Comparison of ENCODE assay signal across 23 cellular contexts in genomic region chrX:42797646-42798045, GRCh38. TPM values are rescaled to one million over a fixed set of nuclear protein-coding genes. Genes with fewer than 3 reads are reported as not detected.
DNase-seq lines count a peak whose midpoint lies in the region; ATAC-seq, FAIRE-seq and TF ChIP-seq lines count a peak whose summit lies in the region.
"Had no signal": no experiment of that assay in that cellular context is flagged by ENCODE, and none has a peak within 500 bp of the region (broad histone marks: within the 10 kb centered on the region; RNA-seq: fewer than 3 reads in every experiment).

No MANE protein-coding gene starts in this region.

- peak; percentile 38 for DNase-seq in NCI-H2171 treated with DMSO at 0.1 percent for 48 hours (lab: John Stamatoyannopoulos, UW)
- DNase-seq in NCI-H2171 (lab: John Stamatoyannopoulos, UW), result no peak
- DNase-seq in NCI-H446 treated with DMSO at 0.1 percent for 48 hours (lab: John Stamatoyannopoulos, UW), result peak; percentile 46
- peak; percentile 50 for DNase-seq in fibroblast of villous mesenchyme (ENCODE audit: low read depth)
- peak; percentile 60 for DNase-seq in urothelium cell line (ENCODE audit: low spot score)
- DNase-seq in NCI-H2196 (lab: John Stamatoyannopoulos, UW; ENCODE audit: unreplicated experiment), result no peak
- DNase-seq: 8988T; activated naive CD4-positive, alpha-beta T cell; C1 segment of cervical spinal cord; DMS153; foreskin melanocyte; hypothalamus; NCI-H1694; NCI-H2227 treated with DMSO at 0.1 percent for 48 hours; retina; spleen; T-helper 17 cell had no signal

- H3K4me3 ChIP-seq in fibroblast of villous mesenchyme (ENCODE audit: low read depth, low read length), result no peak overlapping the region
- H3K4me3 ChIP-seq: cardiac muscle cell, spleen had no signal

- ATAC-seq in GM19324 (IDR thresholded peaks at IDR 0.05; ENCODE audit: low FRiP score, unreplicated experiment) (no peak), GM19463 (IDR thresholded peaks at IDR 0.05; ENCODE audit: unreplicated experiment) (no peak)
- ATAC-seq: T-helper 17 cell had no signal

- TF ChIP-seq CTCF in fibroblast of villous mesenchyme (IDR thresholded peaks at IDR 0.05; ENCODE audit: insufficient read depth, low read depth, low read length), result no peak

- no peak for FAIRE-seq in urothelium cell line (lab: Jason Lieb, UNC)
- FAIRE-seq: islet of Langerhans had no signal

RNA-seq across cellular contexts. Expression of gene PPP1R2C, which starts 19.7 kb away (rescaled TPM):
- total RNA-seq in fibroblast of villous mesenchyme, result not detected in 2 replicates
- total RNA-seq: cardiac muscle cell, lower leg skin, spleen, T-helper 17 cell, urinary bladder had no signal

Comparison
In these comparisons a context has a peak if more than half of its experiments do, and no peak if none do; other contexts are left out.
1. DNase-seq: peak in NCI-H2171 treated with DMSO at 0.1 percent for 48 hours (single experiment), NCI-H446 treated with DMSO at 0.1 percent for 48 hours (single experiment), fibroblast of villous mesenchyme (single experiment) and urothelium cell line (single experiment); none in NCI-H2171 (single experiment) and NCI-H2196 (single experiment).